Comparison of ENCODE assay signal across 17 cellular contexts in the genomic region with DNA sequence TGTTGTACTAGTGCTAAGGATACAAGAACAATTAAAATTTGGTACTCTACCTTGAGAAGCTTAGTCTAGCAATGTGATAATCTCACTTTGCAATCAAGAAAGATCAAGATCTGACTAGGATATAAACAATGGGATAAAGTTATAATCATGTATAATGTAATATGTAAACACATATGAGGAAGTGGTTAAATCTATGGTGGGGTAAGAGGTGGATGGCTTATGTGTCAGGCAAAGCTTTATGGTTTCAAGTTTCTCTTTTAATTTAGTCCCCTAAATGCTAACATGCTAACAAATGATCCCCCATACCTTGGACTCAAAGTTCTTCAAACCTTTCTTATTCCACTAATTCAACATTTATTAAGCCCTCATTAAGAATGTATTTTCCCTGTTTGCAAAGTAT. TPM values are rescaled to one million over a fixed set of nuclear protein-coding genes. Genes with fewer than 3 reads are reported as not detected.
DNase-seq lines count a peak whose midpoint lies in the region; ATAC-seq, FAIRE-seq and TF ChIP-seq lines count a peak whose summit lies in the region.
"Had no signal": no experiment of that assay in that cellular context is flagged by ENCODE, and none has a peak within 500 bp of the region (broad histone marks: within the 10 kb centered on the region; RNA-seq: fewer than 3 reads in every experiment).

No MANE protein-coding gene starts in this region.

- H3K4me1 ChIP-seq in Karpas-422 (ENCODE audit: low read length), result peaks cover 39% of the 10 kb centered on the region
- H3K4me1 ChIP-seq in mucosa of stomach (ENCODE audit: control insufficient read depth, insufficient read depth, low read length), result peaks cover 18% of the 10 kb centered on the region

- CTCF ChIA-PET in WTC11 (lab: Charles Lee), result interaction anchor here (0.6 kb wide), 1 partner anchor 23 kb away, joined by 3 read pairs; no protein-coding TSS in a partner anchor

- H3K4me1 Mint-ChIP-seq in WTC11, result peaks cover 2% of the 10 kb centered on the region; the same call in 1 of the 2 replicates
- peaks cover 5% of the 10 kb centered on the region for H3K4me1 Mint-ChIP-seq in endothelial cell (ENCODE audit: unreplicated experiment)

- H3K36me3 ChIP-seq in Karpas-422 (ENCODE audit: insufficient read depth, low read length), result peaks cover 55% of the 10 kb centered on the region
- H3K36me3 ChIP-seq in mucosa of stomach (ENCODE audit: control insufficient read depth, insufficient read depth, low read length), result no peaks in the 10 kb centered on the region

- POLR2A ChIA-PET in WTC11 (lab: Charles Lee), result no interaction called here

- H3K27ac ChIP-seq in Karpas-422 (ENCODE audit: low read length), result peak overlapping the region; percentile 49
- H3K27ac ChIP-seq: adrenal gland, dorsolateral prefrontal cortex, upper lobe of left lung had no signal

- H3K27me3 ChIP-seq in Karpas-422 (ENCODE audit: low read length) (no peaks in the 10 kb centered on the region), mucosa of stomach (ENCODE audit: control insufficient read depth, insufficient read depth, low read length) (no peaks in the 10 kb centered on the region)
- H3K27me3 ChIP-seq: adrenal gland, dorsolateral prefrontal cortex, upper lobe of left lung had no signal

- H3K4me3 ChIP-seq in Karpas-422 (ENCODE audit: low read length) (peak overlapping the region; percentile 76), mucosa of stomach (ENCODE audit: low read length) (no peak overlapping the region)
- H3K4me3 ChIP-seq: adrenal gland, upper lobe of left lung had no signal

- no peaks in the 10 kb centered on the region; the same call in none of the 2 replicates for H3K27me3 Mint-ChIP-seq in WTC11 (ENCODE audit: low read depth)
- H3K27me3 Mint-ChIP-seq in endothelial cell (ENCODE audit: unreplicated experiment), result no peaks in the 10 kb centered on the region

- H3K4me3 Mint-ChIP-seq in WTC11 (peak overlapping the region; percentile 9), endothelial cell (ENCODE audit: unreplicated experiment) (no peak overlapping the region)
- H3K4me3 Mint-ChIP-seq: nephron progenitor cell had no signal

- H3K4me2 ChIP-seq in Karpas-422 (ENCODE audit: low read depth, low read length, poor library complexity, severe bottlenecking), result peak overlapping the region; percentile 91

- no peaks in the 10 kb centered on the region for H3K9me2 ChIP-seq in Karpas-422 (replicated peaks; ENCODE audit: insufficient read depth, low read length)

- peaks cover 35% of the 10 kb centered on the region for H4K20me1 ChIP-seq in Karpas-422 (ENCODE audit: insufficient read depth, low read depth, low read length)

- TF ChIP-seq POLR2A in GM12891 (IDR thresholded peaks at IDR 0.05; ENCODE audit: low read depth, low read length), result no peak

- no peak overlapping the region for H3K27ac Mint-ChIP-seq in WTC11
- no peak overlapping the region for H3K27ac Mint-ChIP-seq in endothelial cell (ENCODE audit: unreplicated experiment)

- H3K9me3 ChIP-seq in Karpas-422 (ENCODE audit: low read length), result no peaks in the 10 kb centered on the region
- no peaks in the 10 kb centered on the region for H3K9me3 ChIP-seq in mucosa of stomach (ENCODE audit: control insufficient read depth, low read length)
- H3K9me3 ChIP-seq: adrenal gland, upper lobe of left lung had no signal

- FAIRE-seq in GM12891 (lab: Jason Lieb, UNC), result no peak
- FAIRE-seq: HTR-8/SVneo had no signal

- no peak for TF ChIP-seq CTCF in WTC11 (IDR thresholded peaks at IDR 0.05)
- no peak for TF ChIP-seq CTCF in endothelial cell (IDR thresholded peaks at IDR 0.05; ENCODE audit: unreplicated experiment)

- H3K9ac ChIP-seq in Karpas-422 (ENCODE audit: low read length) (peak overlapping the region; percentile 82; the same call in 1 of the 2 replicates), mucosa of stomach (ENCODE audit: low read length) (peak overlapping the region; percentile 2)

- no peak overlapping the region for H2AFZ ChIP-seq in Karpas-422 (ENCODE audit: low read length)

- ATAC-seq in WTC11, result no peak
- ATAC-seq in HG02642 (IDR thresholded peaks at IDR 0.05; ENCODE audit: poor library complexity, unreplicated experiment), result no peak
- ATAC-seq: left lobe of liver had no signal

- H3K36me3 Mint-ChIP-seq in WTC11, result peaks cover 44% of the 10 kb centered on the region
- H3K36me3 Mint-ChIP-seq in endothelial cell (ENCODE audit: low read depth, unreplicated experiment), result no peaks in the 10 kb centered on the region

- DNase-seq in GM12891 (ENCODE audit: insufficient read length, low spot score) (no peak), Karpas-422 (no peak), WTC11 (ENCODE audit: low spot score) (no peak), endothelial cell (ENCODE audit: low spot score) (no peak), NCI-H2081 treated with DMSO at 0.1 percent for 48 hours (lab: John Stamatoyannopoulos, UW) (no peak), NCI-H1092 treated with DMSO at 0.1 percent for 48 hours (lab: John Stamatoyannopoulos, UW) (no peak)
- DNase-seq: adrenal gland; Calu3; dorsolateral prefrontal cortex; NCI-H2029; nephron progenitor cell; stimulated activated CD4-positive, alpha-beta T cell treated with anti-CD3 and anti-CD28 coated beads, Interleukin-12 subunit alpha, Interleukin-12 subunit beta, amount 100 ng/mL, for 4 hours; upper lobe of left lung had no signal

- peaks cover 10% of the 10 kb centered on the region for H3K9me3 Mint-ChIP-seq in WTC11
- no peaks in the 10 kb centered on the region for H3K9me3 Mint-ChIP-seq in endothelial cell (ENCODE audit: unreplicated experiment)

- H3K79me2 ChIP-seq in Karpas-422 (ENCODE audit: low read length), result peaks cover 75% of the 10 kb centered on the region

TF ChIP-seq in GM12891, 5 proteins besides CTCF, POLR2A, EP300 and RAD21:
- TF ChIP-seq POLR2AphosphoS5 (IDR thresholded peaks at IDR 0.05; ENCODE audit: low read depth, low read length), result no peak
- TF ChIP-seq SPI1 (IDR thresholded peaks at IDR 0.05; ENCODE audit: low read depth, low read length), result peak; percentile 69

TF ChIP-seq in WTC11, 78 proteins besides CTCF, POLR2A, EP300 and RAD21 (continues in another document):
- no peak for TF ChIP-seq RELA (CRISPR knock-in tag; IDR thresholded peaks at IDR 0.05; ENCODE audit: borderline replicate concordance)
- no peak for TF ChIP-seq ELF4 (CRISPR knock-in tag; IDR thresholded peaks at IDR 0.05; ENCODE audit: low read depth)
- TF ChIP-seq, protein P1, sequence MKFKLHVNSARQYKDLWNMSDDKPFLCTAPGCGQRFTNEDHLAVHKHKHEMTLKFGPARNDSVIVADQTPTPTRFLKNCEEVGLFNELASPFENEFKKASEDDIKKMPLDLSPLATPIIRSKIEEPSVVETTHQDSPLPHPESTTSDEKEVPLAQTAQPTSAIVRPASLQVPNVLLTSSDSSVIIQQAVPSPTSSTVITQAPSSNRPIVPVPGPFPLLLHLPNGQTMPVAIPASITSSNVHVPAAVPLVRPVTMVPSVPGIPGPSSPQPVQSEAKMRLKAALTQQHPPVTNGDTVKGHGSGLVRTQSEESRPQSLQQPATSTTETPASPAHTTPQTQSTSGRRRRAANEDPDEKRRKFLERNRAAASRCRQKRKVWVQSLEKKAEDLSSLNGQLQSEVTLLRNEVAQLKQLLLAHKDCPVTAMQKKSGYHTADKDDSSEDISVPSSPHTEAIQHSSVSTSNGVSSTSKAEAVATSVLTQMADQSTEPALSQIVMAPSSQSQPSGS (CRISPR knock-in tag; IDR thresholded peaks at IDR 0.05; ENCODE audit: borderline replicate concordance, low read depth), result no peak
- TF ChIP-seq ZNF416 (CRISPR knock-in tag; IDR thresholded peaks at IDR 0.05), result no peak
- no peak for TF ChIP-seq SOX15 (CRISPR knock-in tag; IDR thresholded peaks at IDR 0.05)
- no peak for TF ChIP-seq RORB (CRISPR knock-in tag; IDR thresholded peaks at IDR 0.05)
- TF ChIP-seq, protein P2, sequence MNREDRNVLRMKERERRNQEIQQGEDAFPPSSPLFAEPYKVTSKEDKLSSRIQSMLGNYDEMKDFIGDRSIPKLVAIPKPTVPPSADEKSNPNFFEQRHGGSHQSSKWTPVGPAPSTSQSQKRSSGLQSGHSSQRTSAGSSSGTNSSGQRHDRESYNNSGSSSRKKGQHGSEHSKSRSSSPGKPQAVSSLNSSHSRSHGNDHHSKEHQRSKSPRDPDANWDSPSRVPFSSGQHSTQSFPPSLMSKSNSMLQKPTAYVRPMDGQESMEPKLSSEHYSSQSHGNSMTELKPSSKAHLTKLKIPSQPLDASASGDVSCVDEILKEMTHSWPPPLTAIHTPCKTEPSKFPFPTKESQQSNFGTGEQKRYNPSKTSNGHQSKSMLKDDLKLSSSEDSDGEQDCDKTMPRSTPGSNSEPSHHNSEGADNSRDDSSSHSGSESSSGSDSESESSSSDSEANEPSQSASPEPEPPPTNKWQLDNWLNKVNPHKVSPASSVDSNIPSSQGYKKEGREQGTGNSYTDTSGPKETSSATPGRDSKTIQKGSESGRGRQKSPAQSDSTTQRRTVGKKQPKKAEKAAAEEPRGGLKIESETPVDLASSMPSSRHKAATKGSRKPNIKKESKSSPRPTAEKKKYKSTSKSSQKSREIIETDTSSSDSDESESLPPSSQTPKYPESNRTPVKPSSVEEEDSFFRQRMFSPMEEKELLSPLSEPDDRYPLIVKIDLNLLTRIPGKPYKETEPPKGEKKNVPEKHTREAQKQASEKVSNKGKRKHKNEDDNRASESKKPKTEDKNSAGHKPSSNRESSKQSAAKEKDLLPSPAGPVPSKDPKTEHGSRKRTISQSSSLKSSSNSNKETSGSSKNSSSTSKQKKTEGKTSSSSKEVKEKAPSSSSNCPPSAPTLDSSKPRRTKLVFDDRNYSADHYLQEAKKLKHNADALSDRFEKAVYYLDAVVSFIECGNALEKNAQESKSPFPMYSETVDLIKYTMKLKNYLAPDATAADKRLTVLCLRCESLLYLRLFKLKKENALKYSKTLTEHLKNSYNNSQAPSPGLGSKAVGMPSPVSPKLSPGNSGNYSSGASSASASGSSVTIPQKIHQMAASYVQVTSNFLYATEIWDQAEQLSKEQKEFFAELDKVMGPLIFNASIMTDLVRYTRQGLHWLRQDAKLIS (CRISPR knock-in tag; IDR thresholded peaks at IDR 0.05; ENCODE audit: borderline replicate concordance), result no peak
- TF ChIP-seq JAZF1 (CRISPR knock-in tag; IDR thresholded peaks at IDR 0.05), result no peak
- TF ChIP-seq CBFB (CRISPR knock-in tag; IDR thresholded peaks at IDR 0.05; ENCODE audit: low read depth), result no peak
- TF ChIP-seq, protein P3, sequence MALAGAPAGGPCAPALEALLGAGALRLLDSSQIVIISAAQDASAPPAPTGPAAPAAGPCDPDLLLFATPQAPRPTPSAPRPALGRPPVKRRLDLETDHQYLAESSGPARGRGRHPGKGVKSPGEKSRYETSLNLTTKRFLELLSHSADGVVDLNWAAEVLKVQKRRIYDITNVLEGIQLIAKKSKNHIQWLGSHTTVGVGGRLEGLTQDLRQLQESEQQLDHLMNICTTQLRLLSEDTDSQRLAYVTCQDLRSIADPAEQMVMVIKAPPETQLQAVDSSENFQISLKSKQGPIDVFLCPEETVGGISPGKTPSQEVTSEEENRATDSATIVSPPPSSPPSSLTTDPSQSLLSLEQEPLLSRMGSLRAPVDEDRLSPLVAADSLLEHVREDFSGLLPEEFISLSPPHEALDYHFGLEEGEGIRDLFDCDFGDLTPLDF (CRISPR knock-in tag; IDR thresholded peaks at IDR 0.05), result no peak

RNA-seq across cellular contexts. Expression of a gene that starts 2.5 kb away (rescaled TPM):
- polyA plus RNA-seq in GM12891 (2012; ENCODE audit: low read depth, missing spikeins), result 100 TPM
- total RNA-seq in Karpas-422 (2014; rRNA removed; shearing (Covaris generic); ENCODE audit: low replicate concordance), result 123 and 235 TPM in 2 replicates
- 91.9 to 115 TPM (median 95.7 TPM) in 3 replicates for total RNA-seq in WTC11 (2021)
- 58.0 TPM for total RNA-seq in endothelial cell (ENCODE audit: unreplicated experiment)
